In genomic region chr13:90443268-90443667, GRCh38 we compare ENCODE assay signal across 20 cellular contexts.
"Had no signal": no experiment of that assay in that cellular context is flagged by ENCODE, and none has a peak within 500 bp of the region (broad histone marks: within the 10 kb centered on the region; RNA-seq: fewer than 3 reads in every experiment).

No MANE protein-coding gene starts in this region.

- ATAC-seq: gastroesophageal sphincter; left lobe of liver; naive thymus-derived CD4-positive, alpha-beta T cell; stimulated activated naive B cell treated with anti-CD40 and anti-IgM and Interleukin-4, amounts not matched to agents 10 μg/mL and 1 μg/mL and 100 μg/mL, for 72 hours; WTC11 had no signal

- H3K27ac ChIP-seq: brain microvascular endothelial cell, coronary artery, gastroesophageal sphincter, neural progenitor cell, sigmoid colon, testis, vagina had no signal

- DNase-seq: activated gamma-delta T cell treated with Interleukin-2 at 50 U/mL for 16 hours; activated T-cell treated with anti-CD3 and anti-CD28 coated beads, Interleukin-2, amount 50 U/mL, for 1 hour; aorta; brain microvascular endothelial cell; head of caudate nucleus; islet precursor cell; naive thymus-derived CD4-positive, alpha-beta T cell; retina; sigmoid colon; stimulated activated CD4-positive, alpha-beta T cell treated with anti-CD3 and anti-CD28 coated beads, Interleukin-2, amount 100 ng/mL, for 48 hours; stimulated activated CD8-positive, alpha-beta memory T cell treated with anti-CD3 and anti-CD28 coated beads, Interleukin-4, amount 100 ng/mL, for 48 hours; stimulated activated naive B cell treated with anti-CD40 and anti-IgM and Interleukin-4, amounts not matched to agents 10 μg/mL and 1 μg/mL and 100 μg/mL, for 72 hours; testis had no signal

- H3K4me3 ChIP-seq: coronary artery, gastroesophageal sphincter, lung, neural progenitor cell, sigmoid colon, testis, vagina had no signal

- H3K4me2 ChIP-seq: neural progenitor cell had no signal

- H2AFZ ChIP-seq: neural progenitor cell had no signal

- H3K9ac ChIP-seq: neural progenitor cell had no signal

- H3K9me3 ChIP-seq: gastroesophageal sphincter, sigmoid colon, testis, vagina had no signal

- H3K36me3 ChIP-seq: brain microvascular endothelial cell, gastroesophageal sphincter, neural progenitor cell, sigmoid colon, vagina had no signal

- H3K27me3 ChIP-seq: brain microvascular endothelial cell, gastroesophageal sphincter, neural progenitor cell, sigmoid colon, testis, vagina had no signal
